1 cellular context compared by ENCODE assay signal in the genomic region with DNA sequence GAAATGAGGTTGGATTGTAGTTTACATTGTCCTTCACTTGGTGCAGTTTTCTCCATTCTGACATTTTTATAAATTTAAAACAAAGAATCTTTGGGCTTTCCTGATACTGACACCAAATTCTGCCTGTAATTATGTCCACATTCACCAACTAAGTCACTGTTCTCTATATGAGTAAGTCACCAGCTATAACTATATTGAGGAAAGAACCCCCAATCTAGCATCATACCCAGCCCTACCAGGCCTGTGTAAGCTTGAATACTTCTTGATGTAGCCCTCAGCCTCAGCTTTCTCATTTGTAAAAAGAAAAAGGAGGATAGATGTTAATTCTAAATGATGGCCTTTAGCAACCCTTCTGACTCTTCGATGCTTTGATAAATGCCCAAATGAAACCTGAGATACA.
TF ChIP-seq lines count a peak whose summit lies in the region.

No MANE protein-coding gene starts in this region.

TF ChIP-seq in IMR-90, 13 proteins besides CTCF, POLR2A, EP300 and RAD21 (continued from another document):
- no peak for TF ChIP-seq ELK1 (IDR thresholded peaks at IDR 0.05; ENCODE audit: borderline replicate concordance, low read depth, low read length)
- no peak for TF ChIP-seq CEBPB (IDR thresholded peaks at IDR 0.05; ENCODE audit: low read depth, low read length)
- no peak for TF ChIP-seq SMC3 (IDR thresholded peaks at IDR 0.05; ENCODE audit: low read depth, low read length)
- TF ChIP-seq NFE2L2 (IDR thresholded peaks at IDR 0.05; ENCODE audit: low read depth, low read length) = no peak
- no peak for TF ChIP-seq MAFK (IDR thresholded peaks at IDR 0.05; ENCODE audit: low read depth, low read length)
- TF ChIP-seq MXI1 (IDR thresholded peaks at IDR 0.05; ENCODE audit: borderline replicate concordance, low read depth, low read length) = no peak
- no peak for TF ChIP-seq RFX5 (IDR thresholded peaks at IDR 0.05; ENCODE audit: low read depth, low read length)
- no peak for TF ChIP-seq FOS (IDR thresholded peaks at IDR 0.05; ENCODE audit: low read depth, low read length)
- TF ChIP-seq CHD1 (IDR thresholded peaks at IDR 0.05; ENCODE audit: low read depth, low read length) = no peak
- TF ChIP-seq RCOR1 (IDR thresholded peaks at IDR 0.05; ENCODE audit: insufficient replicate concordance, low read length) = no peak
TF ChIP-seq in IMR-90: peak in this region for 0.
